Comparison of ENCODE assay signal across 1 cellular context in the genomic region with DNA sequence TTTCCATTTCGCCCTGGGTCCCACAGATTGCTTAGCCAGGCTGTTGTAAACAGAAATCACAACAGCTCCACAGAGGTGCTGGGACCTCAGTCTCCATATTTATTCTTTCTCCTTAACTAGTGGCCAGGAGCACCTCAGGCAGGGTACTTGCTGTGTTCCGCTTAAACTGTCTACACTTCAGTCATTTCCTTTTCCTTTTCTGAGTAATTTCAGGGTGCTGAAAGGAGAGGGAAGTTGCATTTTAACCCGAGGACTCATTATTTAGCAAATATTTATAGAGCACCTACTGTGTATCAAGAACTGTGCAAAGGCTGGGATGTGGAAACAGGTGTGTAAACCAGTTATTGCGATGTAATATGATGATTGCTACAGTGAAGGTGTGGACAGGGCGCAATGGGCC.
TF ChIP-seq lines count a peak whose summit lies in the region.

No MANE protein-coding gene starts in this region.

TF ChIP-seq in SK-N-SH, 30 proteins besides CTCF, POLR2A, EP300 and RAD21:
- TF ChIP-seq TCF12 (IDR thresholded peaks at IDR 0.05) (no peak), MEF2A (IDR thresholded peaks at IDR 0.05; ENCODE audit: borderline replicate concordance, low read depth) (no peak), TEAD4 (IDR thresholded peaks at IDR 0.05; ENCODE audit: borderline replicate concordance, insufficient read depth) (no peak)
- TF ChIP-seq, protein P1, sequence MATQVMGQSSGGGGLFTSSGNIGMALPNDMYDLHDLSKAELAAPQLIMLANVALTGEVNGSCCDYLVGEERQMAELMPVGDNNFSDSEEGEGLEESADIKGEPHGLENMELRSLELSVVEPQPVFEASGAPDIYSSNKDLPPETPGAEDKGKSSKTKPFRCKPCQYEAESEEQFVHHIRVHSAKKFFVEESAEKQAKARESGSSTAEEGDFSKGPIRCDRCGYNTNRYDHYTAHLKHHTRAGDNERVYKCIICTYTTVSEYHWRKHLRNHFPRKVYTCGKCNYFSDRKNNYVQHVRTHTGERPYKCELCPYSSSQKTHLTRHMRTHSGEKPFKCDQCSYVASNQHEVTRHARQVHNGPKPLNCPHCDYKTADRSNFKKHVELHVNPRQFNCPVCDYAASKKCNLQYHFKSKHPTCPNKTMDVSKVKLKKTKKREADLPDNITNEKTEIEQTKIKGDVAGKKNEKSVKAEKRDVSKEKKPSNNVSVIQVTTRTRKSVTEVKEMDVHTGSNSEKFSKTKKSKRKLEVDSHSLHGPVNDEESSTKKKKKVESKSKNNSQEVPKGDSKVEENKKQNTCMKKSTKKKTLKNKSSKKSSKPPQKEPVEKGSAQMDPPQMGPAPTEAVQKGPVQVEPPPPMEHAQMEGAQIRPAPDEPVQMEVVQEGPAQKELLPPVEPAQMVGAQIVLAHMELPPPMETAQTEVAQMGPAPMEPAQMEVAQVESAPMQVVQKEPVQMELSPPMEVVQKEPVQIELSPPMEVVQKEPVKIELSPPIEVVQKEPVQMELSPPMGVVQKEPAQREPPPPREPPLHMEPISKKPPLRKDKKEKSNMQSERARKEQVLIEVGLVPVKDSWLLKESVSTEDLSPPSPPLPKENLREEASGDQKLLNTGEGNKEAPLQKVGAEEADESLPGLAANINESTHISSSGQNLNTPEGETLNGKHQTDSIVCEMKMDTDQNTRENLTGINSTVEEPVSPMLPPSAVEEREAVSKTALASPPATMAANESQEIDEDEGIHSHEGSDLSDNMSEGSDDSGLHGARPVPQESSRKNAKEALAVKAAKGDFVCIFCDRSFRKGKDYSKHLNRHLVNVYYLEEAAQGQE (IDR thresholded peaks at IDR 0.05; ENCODE audit: low read depth, low read length), result no peak
